Comparison of ENCODE assay signal across 4 cellular contexts in the genomic region with DNA sequence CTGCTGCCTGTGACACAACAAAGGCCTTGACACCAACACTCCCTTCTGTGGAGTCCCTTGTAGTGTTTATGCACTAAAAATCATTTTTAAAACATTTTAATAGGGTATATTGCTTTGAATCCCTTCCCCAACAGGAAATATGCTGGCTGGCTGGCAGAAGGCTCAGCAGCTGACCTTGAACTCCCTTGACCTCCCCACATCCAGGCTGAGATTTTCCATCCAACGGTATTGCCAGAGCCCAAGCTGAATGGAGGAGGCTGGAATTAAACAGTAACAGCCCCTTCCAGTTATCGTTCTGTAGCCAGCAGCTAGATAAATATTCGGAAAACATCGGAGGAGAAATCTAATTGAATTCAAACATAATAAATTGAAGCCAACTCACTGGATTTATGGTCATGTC. TPM values are rescaled to one million over a fixed set of nuclear protein-coding genes. Genes with fewer than 3 reads are reported as not detected.
"Had no signal": no experiment of that assay in that cellular context is flagged by ENCODE, and none has a peak within 500 bp of the region (broad histone marks: within the 10 kb centered on the region; RNA-seq: fewer than 3 reads in every experiment).

No MANE protein-coding gene starts in this region.

RNA-seq across cellular contexts. Expression of a gene that starts 44.0 kb away (rescaled TPM):
- total RNA-seq: GM23338, H1, H9, HT-29 had no signal
- polyA plus RNA-seq: GM23338, H1 had no signal

RNA-seq across cellular contexts. Expression of a gene that starts 46.2 kb away (rescaled TPM):
- total RNA-seq: GM23338, H1, H9 had no signal
- polyA plus RNA-seq: GM23338 had no signal
